1 cellular context compared by ENCODE assay signal in the genomic region with DNA sequence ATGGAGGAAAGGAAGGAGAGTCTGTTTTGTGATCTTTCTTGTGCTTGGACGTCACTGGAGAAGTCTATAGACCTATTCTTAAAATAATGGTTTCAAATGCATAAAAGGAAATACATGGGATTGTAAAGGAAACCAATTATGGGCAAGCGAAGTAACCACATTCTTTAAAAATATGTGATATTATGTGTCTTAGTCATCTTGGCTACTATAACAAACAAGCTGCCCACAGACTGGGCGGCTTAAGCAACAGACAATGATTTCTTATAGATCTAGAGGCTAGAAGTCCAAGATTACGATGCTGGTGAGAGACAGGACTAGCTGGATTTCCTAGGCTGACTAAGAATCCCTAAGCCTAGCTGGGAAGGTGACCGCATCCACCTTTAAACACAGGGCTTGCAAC.
TF ChIP-seq lines count a peak whose summit lies in the region.

No MANE protein-coding gene starts in this region.

TF ChIP-seq in SK-N-SH, 30 proteins besides CTCF, POLR2A, EP300 and RAD21:
- TF ChIP-seq, protein P1, sequence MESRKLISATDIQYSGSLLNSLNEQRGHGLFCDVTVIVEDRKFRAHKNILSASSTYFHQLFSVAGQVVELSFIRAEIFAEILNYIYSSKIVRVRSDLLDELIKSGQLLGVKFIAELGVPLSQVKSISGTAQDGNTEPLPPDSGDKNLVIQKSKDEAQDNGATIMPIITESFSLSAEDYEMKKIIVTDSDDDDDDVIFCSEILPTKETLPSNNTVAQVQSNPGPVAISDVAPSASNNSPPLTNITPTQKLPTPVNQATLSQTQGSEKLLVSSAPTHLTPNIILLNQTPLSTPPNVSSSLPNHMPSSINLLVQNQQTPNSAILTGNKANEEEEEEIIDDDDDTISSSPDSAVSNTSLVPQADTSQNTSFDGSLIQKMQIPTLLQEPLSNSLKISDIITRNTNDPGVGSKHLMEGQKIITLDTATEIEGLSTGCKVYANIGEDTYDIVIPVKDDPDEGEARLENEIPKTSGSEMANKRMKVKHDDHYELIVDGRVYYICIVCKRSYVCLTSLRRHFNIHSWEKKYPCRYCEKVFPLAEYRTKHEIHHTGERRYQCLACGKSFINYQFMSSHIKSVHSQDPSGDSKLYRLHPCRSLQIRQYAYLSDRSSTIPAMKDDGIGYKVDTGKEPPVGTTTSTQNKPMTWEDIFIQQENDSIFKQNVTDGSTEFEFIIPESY (IDR thresholded peaks at IDR 0.05; ENCODE audit: borderline replicate concordance, low read depth) = no peak
- TF ChIP-seq RXRA (IDR thresholded peaks at IDR 0.05; ENCODE audit: borderline replicate concordance, low read depth) (no peak), FOSL2 (IDR thresholded peaks at IDR 0.05; ENCODE audit: borderline replicate concordance, low read depth) (peak; percentile 22; the same call in 1 of the 2 replicates), MXI1 (IDR thresholded peaks at IDR 0.05; ENCODE audit: low read depth, low read length) (no peak)
